ENCODE assay signal across 1 cellular context in the genomic region with DNA sequence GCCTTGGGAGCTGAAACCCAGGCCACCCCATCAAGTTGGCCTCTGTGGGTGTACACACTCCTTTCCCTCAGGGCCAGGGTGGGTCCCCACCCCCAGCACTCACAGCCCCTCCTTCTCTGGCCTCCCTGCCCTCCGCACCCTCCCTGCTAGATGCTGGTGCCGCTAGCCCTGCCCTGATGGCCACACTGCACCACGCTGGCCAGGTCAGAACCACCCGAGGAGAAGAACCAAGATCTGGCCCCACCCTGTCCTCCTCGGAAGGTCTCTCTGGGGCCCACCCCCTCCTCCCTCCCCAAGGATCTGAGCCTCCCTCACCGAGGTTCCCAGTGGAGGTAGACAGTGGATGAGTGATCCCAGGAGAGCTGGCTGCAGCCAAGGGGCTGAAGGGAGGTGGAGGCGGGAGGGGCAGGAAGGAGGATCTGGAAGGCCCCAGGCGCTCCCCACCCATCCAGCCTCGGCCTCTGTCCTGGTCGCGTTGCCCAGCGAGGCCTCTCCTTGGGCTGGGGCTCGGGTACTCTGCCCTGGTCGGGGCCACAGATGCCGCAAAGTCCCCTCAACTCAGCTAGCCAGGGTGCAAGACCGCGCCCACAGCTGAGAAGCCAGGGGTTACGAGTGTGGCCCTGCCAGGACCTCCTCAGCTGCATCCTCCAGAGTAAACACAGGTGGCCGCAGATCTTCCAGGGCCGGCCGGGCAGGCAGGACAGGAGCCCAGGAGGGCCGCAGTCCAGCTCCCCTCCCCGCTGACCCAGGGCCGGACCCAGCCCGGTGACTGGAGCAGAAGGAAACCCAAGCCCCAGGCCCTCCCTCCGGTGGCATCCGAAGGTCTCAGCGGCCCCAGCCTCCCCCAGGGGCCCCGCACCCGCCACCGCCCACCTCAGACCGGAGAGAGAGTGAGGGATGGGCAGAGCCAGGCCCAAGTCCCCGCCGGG.
TF ChIP-seq lines count a peak whose summit lies in the region.

No MANE protein-coding gene starts in this region.

TF ChIP-seq in HepG2, 621 proteins besides CTCF, POLR2A, EP300 and RAD21 (continued from another document):
- TF ChIP-seq SETDB1 (CRISPR knock-in tag; IDR thresholded peaks at IDR 0.05; ENCODE audit: borderline replicate concordance), result no peak
- TF ChIP-seq FOXA3 (CRISPR knock-in tag; IDR thresholded peaks at IDR 0.05), result peak; percentile 47; the same call in 1 of the 2 replicates
- TF ChIP-seq HNF4G (IDR thresholded peaks at IDR 0.05; ENCODE audit: borderline replicate concordance, low read depth, low read length), result no peak
- no peak for TF ChIP-seq HNF4G (CRISPR knock-in tag; IDR thresholded peaks at IDR 0.05; ENCODE audit: borderline replicate concordance, low read depth)
- TF ChIP-seq, protein P1, sequence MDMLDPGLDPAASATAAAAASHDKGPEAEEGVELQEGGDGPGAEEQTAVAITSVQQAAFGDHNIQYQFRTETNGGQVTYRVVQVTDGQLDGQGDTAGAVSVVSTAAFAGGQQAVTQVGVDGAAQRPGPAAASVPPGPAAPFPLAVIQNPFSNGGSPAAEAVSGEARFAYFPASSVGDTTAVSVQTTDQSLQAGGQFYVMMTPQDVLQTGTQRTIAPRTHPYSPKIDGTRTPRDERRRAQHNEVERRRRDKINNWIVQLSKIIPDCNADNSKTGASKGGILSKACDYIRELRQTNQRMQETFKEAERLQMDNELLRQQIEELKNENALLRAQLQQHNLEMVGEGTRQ (IDR thresholded peaks at IDR 0.05; ENCODE audit: low read depth, low read length), result no peak
- TF ChIP-seq, protein P1 (CRISPR knock-in tag; IDR thresholded peaks at IDR 0.05; ENCODE audit: borderline replicate concordance), result no peak
- 0 out of 2 replicates have a peak, but pooled peaks have one; percentile 46 for TF ChIP-seq HBP1 (CRISPR knock-in tag; IDR thresholded peaks at IDR 0.05; ENCODE audit: low read depth)
- TF ChIP-seq CBX2 (IDR thresholded peaks at IDR 0.05; ENCODE audit: low read depth, low read length), result no peak
- TF ChIP-seq CBX2 (CRISPR knock-in tag; IDR thresholded peaks at IDR 0.05; ENCODE audit: low read depth), result no peak
- TF ChIP-seq, protein P2, sequence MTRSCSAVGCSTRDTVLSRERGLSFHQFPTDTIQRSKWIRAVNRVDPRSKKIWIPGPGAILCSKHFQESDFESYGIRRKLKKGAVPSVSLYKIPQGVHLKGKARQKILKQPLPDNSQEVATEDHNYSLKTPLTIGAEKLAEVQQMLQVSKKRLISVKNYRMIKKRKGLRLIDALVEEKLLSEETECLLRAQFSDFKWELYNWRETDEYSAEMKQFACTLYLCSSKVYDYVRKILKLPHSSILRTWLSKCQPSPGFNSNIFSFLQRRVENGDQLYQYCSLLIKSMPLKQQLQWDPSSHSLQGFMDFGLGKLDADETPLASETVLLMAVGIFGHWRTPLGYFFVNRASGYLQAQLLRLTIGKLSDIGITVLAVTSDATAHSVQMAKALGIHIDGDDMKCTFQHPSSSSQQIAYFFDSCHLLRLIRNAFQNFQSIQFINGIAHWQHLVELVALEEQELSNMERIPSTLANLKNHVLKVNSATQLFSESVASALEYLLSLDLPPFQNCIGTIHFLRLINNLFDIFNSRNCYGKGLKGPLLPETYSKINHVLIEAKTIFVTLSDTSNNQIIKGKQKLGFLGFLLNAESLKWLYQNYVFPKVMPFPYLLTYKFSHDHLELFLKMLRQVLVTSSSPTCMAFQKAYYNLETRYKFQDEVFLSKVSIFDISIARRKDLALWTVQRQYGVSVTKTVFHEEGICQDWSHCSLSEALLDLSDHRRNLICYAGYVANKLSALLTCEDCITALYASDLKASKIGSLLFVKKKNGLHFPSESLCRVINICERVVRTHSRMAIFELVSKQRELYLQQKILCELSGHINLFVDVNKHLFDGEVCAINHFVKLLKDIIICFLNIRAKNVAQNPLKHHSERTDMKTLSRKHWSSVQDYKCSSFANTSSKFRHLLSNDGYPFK (CRISPR knock-in tag; IDR thresholded peaks at IDR 0.05; ENCODE audit: borderline replicate concordance), result no peak; the same call in 1 of the 2 replicates
- TF ChIP-seq ZNF614 (CRISPR knock-in tag; IDR thresholded peaks at IDR 0.05; ENCODE audit: borderline replicate concordance), result no peak
- TF ChIP-seq, protein P3, sequence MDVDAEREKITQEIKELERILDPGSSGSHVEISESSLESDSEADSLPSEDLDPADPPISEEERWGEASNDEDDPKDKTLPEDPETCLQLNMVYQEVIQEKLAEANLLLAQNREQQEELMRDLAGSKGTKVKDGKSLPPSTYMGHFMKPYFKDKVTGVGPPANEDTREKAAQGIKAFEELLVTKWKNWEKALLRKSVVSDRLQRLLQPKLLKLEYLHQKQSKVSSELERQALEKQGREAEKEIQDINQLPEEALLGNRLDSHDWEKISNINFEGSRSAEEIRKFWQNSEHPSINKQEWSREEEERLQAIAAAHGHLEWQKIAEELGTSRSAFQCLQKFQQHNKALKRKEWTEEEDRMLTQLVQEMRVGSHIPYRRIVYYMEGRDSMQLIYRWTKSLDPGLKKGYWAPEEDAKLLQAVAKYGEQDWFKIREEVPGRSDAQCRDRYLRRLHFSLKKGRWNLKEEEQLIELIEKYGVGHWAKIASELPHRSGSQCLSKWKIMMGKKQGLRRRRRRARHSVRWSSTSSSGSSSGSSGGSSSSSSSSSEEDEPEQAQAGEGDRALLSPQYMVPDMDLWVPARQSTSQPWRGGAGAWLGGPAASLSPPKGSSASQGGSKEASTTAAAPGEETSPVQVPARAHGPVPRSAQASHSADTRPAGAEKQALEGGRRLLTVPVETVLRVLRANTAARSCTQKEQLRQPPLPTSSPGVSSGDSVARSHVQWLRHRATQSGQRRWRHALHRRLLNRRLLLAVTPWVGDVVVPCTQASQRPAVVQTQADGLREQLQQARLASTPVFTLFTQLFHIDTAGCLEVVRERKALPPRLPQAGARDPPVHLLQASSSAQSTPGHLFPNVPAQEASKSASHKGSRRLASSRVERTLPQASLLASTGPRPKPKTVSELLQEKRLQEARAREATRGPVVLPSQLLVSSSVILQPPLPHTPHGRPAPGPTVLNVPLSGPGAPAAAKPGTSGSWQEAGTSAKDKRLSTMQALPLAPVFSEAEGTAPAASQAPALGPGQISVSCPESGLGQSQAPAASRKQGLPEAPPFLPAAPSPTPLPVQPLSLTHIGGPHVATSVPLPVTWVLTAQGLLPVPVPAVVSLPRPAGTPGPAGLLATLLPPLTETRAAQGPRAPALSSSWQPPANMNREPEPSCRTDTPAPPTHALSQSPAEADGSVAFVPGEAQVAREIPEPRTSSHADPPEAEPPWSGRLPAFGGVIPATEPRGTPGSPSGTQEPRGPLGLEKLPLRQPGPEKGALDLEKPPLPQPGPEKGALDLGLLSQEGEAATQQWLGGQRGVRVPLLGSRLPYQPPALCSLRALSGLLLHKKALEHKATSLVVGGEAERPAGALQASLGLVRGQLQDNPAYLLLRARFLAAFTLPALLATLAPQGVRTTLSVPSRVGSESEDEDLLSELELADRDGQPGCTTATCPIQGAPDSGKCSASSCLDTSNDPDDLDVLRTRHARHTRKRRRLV (CRISPR knock-in tag; IDR thresholded peaks at IDR 0.05), result no peak
- TF ChIP-seq GTF3A (CRISPR knock-in tag; conservative IDR thresholded peaks at IDR 0.05), result no peak
- TF ChIP-seq ZNF766 (CRISPR knock-in tag; IDR thresholded peaks at IDR 0.05; ENCODE audit: borderline replicate concordance), result no peak
- no peak for TF ChIP-seq GATAD1 (CRISPR knock-in tag; IDR thresholded peaks at IDR 0.05)
- TF ChIP-seq ZNF224 (CRISPR knock-in tag; IDR thresholded peaks at IDR 0.05), result no peak
- no peak for TF ChIP-seq SAP130 (CRISPR knock-in tag; IDR thresholded peaks at IDR 0.05; ENCODE audit: low read depth)
- TF ChIP-seq ZNF331 (CRISPR knock-in tag; IDR thresholded peaks at IDR 0.05), result peak; percentile 23; the same call in 1 of the 2 replicates
- no peak for TF ChIP-seq GLI4 (CRISPR knock-in tag; IDR thresholded peaks at IDR 0.05; ENCODE audit: borderline replicate concordance)
- no peak for TF ChIP-seq NFATC3 (CRISPR knock-in tag; IDR thresholded peaks at IDR 0.05)
- TF ChIP-seq ZFP36L2 (CRISPR knock-in tag; IDR thresholded peaks at IDR 0.05), result no peak
- no peak for TF ChIP-seq ZNF256 (CRISPR knock-in tag; conservative IDR thresholded peaks at IDR 0.05)
TF ChIP-seq in HepG2: peak in this region for 36.
